Comparison of ENCODE assay signal across 1 cellular context in the genomic region with DNA sequence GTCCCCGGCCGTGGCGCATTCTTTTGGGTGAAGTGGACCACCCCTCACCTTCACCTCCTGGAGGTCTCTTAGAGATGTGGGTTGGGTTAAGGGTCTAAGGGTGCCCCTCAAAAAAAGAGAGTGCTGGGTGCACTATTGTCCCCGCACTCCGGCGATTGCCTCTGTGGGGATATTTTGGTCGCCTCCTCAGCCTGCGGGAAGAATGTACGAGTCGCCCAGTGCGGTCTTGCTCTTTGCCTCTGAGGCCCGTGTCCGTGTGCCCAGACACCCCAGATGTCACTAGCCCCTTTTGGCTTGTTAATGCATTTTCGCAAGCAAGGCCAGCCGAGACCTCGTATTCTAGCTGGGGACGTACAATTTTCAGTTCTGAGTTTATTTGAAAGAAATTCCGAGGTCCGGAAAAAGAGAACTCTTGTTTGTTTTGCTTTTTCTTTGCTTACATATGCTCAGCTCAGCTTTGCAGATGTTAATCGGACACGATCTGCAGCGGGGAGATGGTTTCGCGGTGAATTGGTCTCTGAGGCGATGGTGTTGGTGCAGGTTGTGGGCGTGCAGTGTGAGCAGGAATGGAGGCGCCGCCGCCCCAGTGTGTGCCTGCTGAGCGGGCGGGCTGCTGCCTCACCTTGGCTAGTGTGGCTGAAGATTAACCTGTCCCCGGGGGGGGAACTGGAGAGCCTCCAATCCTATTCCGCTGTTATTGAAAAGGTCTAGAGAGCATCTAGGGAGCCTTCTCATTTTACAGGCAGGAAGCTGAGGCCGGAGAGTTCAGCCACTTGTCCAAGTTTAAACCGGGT.
TF ChIP-seq lines count a peak whose summit lies in the region.

No MANE protein-coding gene starts in this region.

TF ChIP-seq in Ishikawa, 13 proteins besides CTCF, POLR2A, EP300 and RAD21 (continued from another document):
- TF ChIP-seq ZBTB7A (IDR thresholded peaks at IDR 0.05; ENCODE audit: low read depth) = no peak
- no peak for TF ChIP-seq CEBPB (IDR thresholded peaks at IDR 0.05)
